9 cellular contexts compared by ENCODE assay signal in genomic region chr14:78959674-78960264, GRCh38.
DNase-seq lines count a peak whose midpoint lies in the region; ATAC-seq and TF ChIP-seq lines count a peak whose summit lies in the region.
"Had no signal": no experiment of that assay in that cellular context is flagged by ENCODE, and none has a peak within 500 bp of the region (broad histone marks: within the 10 kb centered on the region; RNA-seq: fewer than 3 reads in every experiment).

No MANE protein-coding gene starts in this region.

- no peak overlapping the region for H3K27ac ChIP-seq in VCaP
- H3K27ac ChIP-seq: neutrophil had no signal

- DNase-seq in activated CD4-positive, CD25-positive, alpha-beta regulatory T cell treated with anti-CD3 and anti-CD28 coated beads, Interleukin-2, amount 50 U/mL, for 16 hours (ENCODE audit: low read depth, low spot score), result peak; percentile 9
- DNase-seq in NCI-H2107 (lab: John Stamatoyannopoulos, UW), result peak; percentile 70
- DNase-seq in cerebellar cortex (ENCODE audit: low spot score), result peak; percentile 85
- peak; percentile 72 for DNase-seq in kidney tubule cell (ENCODE audit: low spot score)
- peak; percentile 38 to 50 for DNase-seq in stimulated activated CD4-positive, alpha-beta T cell treated with anti-CD3 and anti-CD28 coated beads, Interleukin-2, amount 100 ng/mL, for 48 hours

- TF ChIP-seq CTCF in VCaP (conservative IDR thresholded peaks at IDR 0.05), result peak; percentile 90

- no peak for ATAC-seq in activated CD4-positive, CD25-positive, alpha-beta regulatory T cell treated with anti-CD3 and anti-CD28 coated beads, Interleukin-2, amount 50 U/mL, for 24 hours
- peak; percentile 95 for ATAC-seq in HG02885 (IDR thresholded peaks at IDR 0.05; ENCODE audit: poor library complexity, unreplicated experiment)

Comparison
In these comparisons a context has a peak if more than half of its experiments do, and no peak if none do; other contexts are left out.
1. DNase-seq: peak in every context shown above with its lines; median percentile 85 in cerebellar cortex; 72 in kidney tubule cell; 70 in NCI-H2107; 44 in stimulated activated CD4-positive, alpha-beta T cell treated with anti-CD3 and anti-CD28 coated beads, Interleukin-2, amount 100 ng/mL, for 48 hours; 9 in activated CD4-positive, CD25-positive, alpha-beta regulatory T cell treated with anti-CD3 and anti-CD28 coated beads, Interleukin-2, amount 50 U/mL, for 16 hours.